In genomic region chr18:76982038-76982437, GRCh38 we compare ENCODE assay signal across 26 cellular contexts.
DNase-seq lines count a peak whose midpoint lies in the region; ATAC-seq, FAIRE-seq and TF ChIP-seq lines count a peak whose summit lies in the region.
"Had no signal": no experiment of that assay in that cellular context is flagged by ENCODE, and none has a peak within 500 bp of the region (broad histone marks: within the 10 kb centered on the region; RNA-seq: fewer than 3 reads in every experiment).

No MANE protein-coding gene starts in this region.

- no peaks in the 10 kb centered on the region for H3F3A ChIP-seq in OCI-LY1 (ENCODE audit: insufficient read depth, low read length)

- H2AFZ ChIP-seq in OCI-LY1 (ENCODE audit: low read length): no peak overlapping the region
- no peak overlapping the region for H2AFZ ChIP-seq in HepG2 (ENCODE audit: low read length)

- H3K9ac ChIP-seq in BLaER1 (no peak overlapping the region), OCI-LY1 (ENCODE audit: low read length) (peak overlapping the region; percentile 82; the same call in 1 of the 2 replicates), duodenal mucosa (ENCODE audit: low read depth in 1 of 2, low read length in 2 of 2) (no peak overlapping the region), HepG2 (ENCODE audit: insufficient read depth, low read depth, low read length) (no peak overlapping the region)

- no peaks in the 10 kb centered on the region for H3K9me3 Mint-ChIP-seq in osteocyte (ENCODE audit: unreplicated experiment)
- no peaks in the 10 kb centered on the region for H3K9me3 Mint-ChIP-seq in progenitor cell of endocrine pancreas (ENCODE audit: low read depth)
- no peaks in the 10 kb centered on the region for H3K9me3 Mint-ChIP-seq in naive thymus-derived CD4-positive, alpha-beta T cell
- H3K9me3 Mint-ChIP-seq: activated naive CD8-positive, alpha-beta T cell treated with anti-CD3 and anti-CD28 coated beads, Interleukin-2, amount 50 U/mL, for 24 hours; HFFc6 had no signal

- H3K36me3 Mint-ChIP-seq in osteocyte (ENCODE audit: unreplicated experiment): peaks cover 13% of the 10 kb centered on the region
- peaks cover 12% of the 10 kb centered on the region for H3K36me3 Mint-ChIP-seq in progenitor cell of endocrine pancreas (ENCODE audit: insufficient read depth)
- no peaks in the 10 kb centered on the region for H3K36me3 Mint-ChIP-seq in naive thymus-derived CD4-positive, alpha-beta T cell

- 0 out of 2 replicates have a peak, but pooled peaks cover 3% of the 10 kb centered on the region for H3K36me3 ChIP-seq in BLaER1
- H3K36me3 ChIP-seq in OCI-LY1 (ENCODE audit: insufficient read depth, low read length): peaks cover 44% of the 10 kb centered on the region
- H3K36me3 ChIP-seq in duodenal mucosa (ENCODE audit: control insufficient read depth in 1 of 2, insufficient read depth in 2 of 2, low read length in 2 of 2): no peaks in the 10 kb centered on the region
- H3K36me3 ChIP-seq in HepG2 (replicated peaks in 1 of 2; ENCODE audit: control insufficient read depth in 1 of 2, insufficient read depth in 2 of 2, low read length in 2 of 2): no peaks in the 10 kb centered on the region
- H3K36me3 ChIP-seq in naive thymus-derived CD4-positive, alpha-beta T cell (ENCODE audit: control insufficient read depth in 2 of 3, insufficient read depth in 3 of 3, low read length in 3 of 3): no peaks in the 10 kb centered on the region
- H3K36me3 ChIP-seq: esophagus squamous epithelium, gastrocnemius medialis, lower lobe of right lung, right atrium auricular region had no signal

- H3K27me3 ChIP-seq in BLaER1 (no peaks in the 10 kb centered on the region), OCI-LY1 (ENCODE audit: insufficient read depth, low read length) (no peaks in the 10 kb centered on the region), duodenal mucosa (ENCODE audit: control insufficient read depth in 1 of 2, insufficient read depth in 2 of 2, low read length in 2 of 2) (no peaks in the 10 kb centered on the region), HepG2 (ENCODE audit: control insufficient read depth in 1 of 2, insufficient read depth in 2 of 2, low read length in 2 of 2) (no peaks in the 10 kb centered on the region)
- no peaks in the 10 kb centered on the region for H3K27me3 ChIP-seq in naive thymus-derived CD4-positive, alpha-beta T cell (ENCODE audit: control insufficient read depth in 2 of 2, insufficient read depth in 2 of 2, low read length in 2 of 2)
- H3K27me3 ChIP-seq: esophagus squamous epithelium, gastrocnemius medialis, right atrium auricular region had no signal

- FAIRE-seq in HepG2 (lab: Jason Lieb, UNC): no peak
- FAIRE-seq: HTR-8/SVneo, islet of Langerhans, urothelium cell line had no signal

- H3K4me3 ChIP-seq in BLaER1: no peak overlapping the region
- peak overlapping the region; percentile 71 for H3K4me3 ChIP-seq in OCI-LY1 (ENCODE audit: low read depth, low read length, poor library complexity, severe bottlenecking)
- peak overlapping the region; percentile 12 to 26 for H3K4me3 ChIP-seq in duodenal mucosa (ENCODE audit: low read depth in 1 of 2, low read length in 2 of 2)
- no peak overlapping the region for H3K4me3 ChIP-seq in HepG2 (replicated peaks in 1 of 3; ENCODE audit: insufficient read depth in 1 of 3, low read depth in 2 of 3, low read length in 3 of 3)
- no peak overlapping the region for H3K4me3 ChIP-seq in naive thymus-derived CD4-positive, alpha-beta T cell (ENCODE audit: low read length)
- H3K4me3 ChIP-seq: esophagus squamous epithelium, gastrocnemius medialis, lower lobe of right lung, right atrium auricular region had no signal

- H3K9me3 ChIP-seq in BLaER1 (no peaks in the 10 kb centered on the region), OCI-LY1 (ENCODE audit: low read length) (no peaks in the 10 kb centered on the region), duodenal mucosa (ENCODE audit: control insufficient read depth in 1 of 2, low read length in 2 of 2) (no peaks in the 10 kb centered on the region), HepG2 (ENCODE audit: low read length) (no peaks in the 10 kb centered on the region)
- no peaks in the 10 kb centered on the region for H3K9me3 ChIP-seq in naive thymus-derived CD4-positive, alpha-beta T cell (ENCODE audit: control insufficient read depth in 2 of 3, low read length in 3 of 3)
- H3K9me3 ChIP-seq: esophagus squamous epithelium, gastrocnemius medialis, lower lobe of right lung, right atrium auricular region had no signal

- in situ Hi-C loops in HepG2 (cut with HindIII; ENCODE audit: extremely low pct_ligation_motif_present, low pct_unique_long_range_greater_than_20kb): loop anchor here (10.0 kb wide), 1 partner anchor 177 kb away; no protein-coding TSS in a partner anchor

- H3K27me3 Mint-ChIP-seq in osteocyte (ENCODE audit: unreplicated experiment): no peaks in the 10 kb centered on the region
- H3K27me3 Mint-ChIP-seq in progenitor cell of endocrine pancreas: no peaks in the 10 kb centered on the region
- H3K27me3 Mint-ChIP-seq in naive thymus-derived CD4-positive, alpha-beta T cell: no peaks in the 10 kb centered on the region
- H3K27me3 Mint-ChIP-seq: activated naive CD8-positive, alpha-beta T cell treated with anti-CD3 and anti-CD28 coated beads, Interleukin-2, amount 50 U/mL, for 24 hours had no signal

- TF ChIP-seq EP300 in HepG2 (IDR thresholded peaks at IDR 0.05; ENCODE audit: low read depth in 2 of 2, low read length in 2 of 2) (no peak), HepG2 (CRISPR knock-in tag; IDR thresholded peaks at IDR 0.05; ENCODE audit: borderline replicate concordance) (no peak)

- no peaks in the 10 kb centered on the region for H4K20me1 ChIP-seq in BLaER1
- no peaks in the 10 kb centered on the region for H4K20me1 ChIP-seq in OCI-LY1 (ENCODE audit: insufficient read depth, low read length)
- H4K20me1 ChIP-seq in HepG2 (ENCODE audit: insufficient read depth, low read length): no peaks in the 10 kb centered on the region

- no TSS peak for BruUV-seq in HepG2 (replicated peaks; lab: Mats Ljungman, UMichigan)

- no peak overlapping the region for H3K4me3 Mint-ChIP-seq in osteocyte (ENCODE audit: unreplicated experiment)
- no peak overlapping the region for H3K4me3 Mint-ChIP-seq in progenitor cell of endocrine pancreas (ENCODE audit: low read depth)
- no peak overlapping the region for H3K4me3 Mint-ChIP-seq in naive thymus-derived CD4-positive, alpha-beta T cell
- H3K4me3 Mint-ChIP-seq: activated naive CD8-positive, alpha-beta T cell treated with anti-CD3 and anti-CD28 coated beads, Interleukin-2, amount 50 U/mL, for 24 hours; HFFc6 had no signal

- peaks cover 4% of the 10 kb centered on the region for H3K4me1 Mint-ChIP-seq in osteocyte (ENCODE audit: unreplicated experiment)
- H3K4me1 Mint-ChIP-seq in progenitor cell of endocrine pancreas (ENCODE audit: low read depth): peaks cover 6% of the 10 kb centered on the region
- H3K4me1 Mint-ChIP-seq in naive thymus-derived CD4-positive, alpha-beta T cell: peaks cover 0 to 8% (median 6%) of the 10 kb centered on the region in 7 donors

- H3K27ac Mint-ChIP-seq in osteocyte (ENCODE audit: unreplicated experiment): no peak overlapping the region
- H3K27ac Mint-ChIP-seq in progenitor cell of endocrine pancreas: no peak overlapping the region
- H3K27ac Mint-ChIP-seq in naive thymus-derived CD4-positive, alpha-beta T cell: peak overlapping the region in 1 of 9 donors; percentile 12
- H3K27ac Mint-ChIP-seq: activated naive CD8-positive, alpha-beta T cell treated with anti-CD3 and anti-CD28 coated beads, Interleukin-2, amount 50 U/mL, for 24 hours; HFFc6 had no signal

- no peak for ATAC-seq in HepG2
- no peak for ATAC-seq in naive thymus-derived CD4-positive, alpha-beta T cell
- ATAC-seq in HG03378 (IDR thresholded peaks at IDR 0.05; ENCODE audit: unreplicated experiment): no peak
- ATAC-seq: activated naive CD8-positive, alpha-beta T cell treated with anti-CD3 and anti-CD28 coated beads, Interleukin-2, amount 50 U/mL, for 24 hours; gastrocnemius medialis; lower lobe of right lung had no signal

- peak overlapping the region; percentile 49; the same call in 1 of the 2 replicates for H3K4me2 ChIP-seq in BLaER1
- H3K4me2 ChIP-seq in OCI-LY1 (ENCODE audit: low read length): peak overlapping the region; percentile 84
- no peak overlapping the region for H3K4me2 ChIP-seq in HepG2 (ENCODE audit: low read depth, low read length)

- no peaks in the 10 kb centered on the region for H3K9me2 ChIP-seq in OCI-LY1 (ENCODE audit: low read depth, low read length)

- POLR2A ChIA-PET in HepG2 (lab: Yijun Ruan, JAX): no interaction called here
- POLR2A ChIA-PET in naive thymus-derived CD4-positive, alpha-beta T cell (lab: Charles Lee): interaction anchor here (1.7 to 2.1 kb wide), 2 partner anchors 160 to 228 kb away, joined by 4 to 6 read pairs; partner anchors contain the start of gene ZNF236

- TF ChIP-seq CTCF in OCI-LY1 (IDR thresholded peaks at IDR 0.05; ENCODE audit: low read length): no peak
- no peak for TF ChIP-seq CTCF in osteocyte (IDR thresholded peaks at IDR 0.05)
- TF ChIP-seq CTCF in progenitor cell of endocrine pancreas (IDR thresholded peaks at IDR 0.05; ENCODE audit: unreplicated experiment): no peak
- TF ChIP-seq CTCF in HepG2 (CRISPR knock-in tag; IDR thresholded peaks at IDR 0.05): no peak

- CTCF ChIA-PET in HepG2 (lab: Yijun Ruan, JAX; ENCODE audit: low intra/inter-chr PET ratio, low total read pairs): interaction anchor here (1.7 to 1.9 kb wide), 2 partner anchors 60 to 180 kb away, joined by 4 to 7 read pairs; no protein-coding TSS in a partner anchor
- CTCF ChIA-PET in naive thymus-derived CD4-positive, alpha-beta T cell (lab: Charles Lee): interaction anchor here (0.9 to 2.3 kb wide), 9 partner anchors 11 to 229 kb away, joined by 3 to 18 read pairs (median 6); no protein-coding TSS in a partner anchor

- 71% methylated on average over 5 of the region's 5 CpGs for WGBS in HepG2 (ENCODE audit: low lambda C conversion rate)

- H3K4me1 ChIP-seq in BLaER1 (peaks cover 41% of the 10 kb centered on the region), OCI-LY1 (ENCODE audit: insufficient read depth, low read length, severe bottlenecking) (peaks cover 68% of the 10 kb centered on the region), duodenal mucosa (ENCODE audit: control insufficient read depth in 1 of 2, insufficient read depth in 2 of 2, low read length in 2 of 2) (peaks cover 32 to 41% of the 10 kb centered on the region in 2 donors), HepG2 (ENCODE audit: insufficient read depth, low read length) (peaks cover 30% of the 10 kb centered on the region)
- peaks cover 0 to 7% of the 10 kb centered on the region in 2 donors for H3K4me1 ChIP-seq in naive thymus-derived CD4-positive, alpha-beta T cell (ENCODE audit: control insufficient read depth in 2 of 2, insufficient read depth in 2 of 2, low read length in 2 of 2)
- H3K4me1 ChIP-seq: lower lobe of right lung had no signal

- no peak for TF ChIP-seq RAD21 in HepG2 (CRISPR knock-in tag; IDR thresholded peaks at IDR 0.05)

- intact Hi-C loops in HepG2 (cut with micrococcal nuclease; ENCODE audit: unreplicated experiment): no loop called here
- intact Hi-C loops in naive thymus-derived CD4-positive, alpha-beta T cell (cut with micrococcal nuclease): loop anchor here in 1 of 2 donors (2.0 to 5.0 kb wide), 3 partner anchors 19 to 670 kb away; no protein-coding TSS in a partner anchor

- no peak for TF ChIP-seq POLR2A in HepG2 (IDR thresholded peaks at IDR 0.05; ENCODE audit: insufficient read depth in 1 of 2, low read depth in 2 of 2, low read length in 2 of 2)

- H3K27ac ChIP-seq in BLaER1: no peak overlapping the region
- peak overlapping the region; percentile 100 for H3K27ac ChIP-seq in OCI-LY1 (ENCODE audit: low read depth, low read length, poor library complexity, severe bottlenecking)
- H3K27ac ChIP-seq in duodenal mucosa (ENCODE audit: low read depth, low read length): no peak overlapping the region
- no peak overlapping the region for H3K27ac ChIP-seq in HepG2 (ENCODE audit: extremely low read length, insufficient read depth, low read length)
- no peak overlapping the region for H3K27ac ChIP-seq in naive thymus-derived CD4-positive, alpha-beta T cell (ENCODE audit: low read depth, low read length)
- H3K27ac ChIP-seq: esophagus squamous epithelium, gastrocnemius medialis, lower lobe of right lung, right atrium auricular region had no signal

- DNase-seq in osteocyte (ENCODE audit: extremely low spot score, unreplicated experiment) (peak; percentile 27), progenitor cell of endocrine pancreas (ENCODE audit: low spot score, unreplicated experiment) (no peak), HepG2 (ENCODE audit: low spot score) (no peak)
- DNase-seq in naive thymus-derived CD4-positive, alpha-beta T cell: no peak
- DNase-seq: activated CD4-positive, alpha-beta T cell treated with anti-CD3 and anti-CD28 coated beads for 4 hours; activated gamma-delta T cell; activated naive CD8-positive, alpha-beta T cell treated with anti-CD3 and anti-CD28 coated beads, Interleukin-2, amount 50 U/mL, for 24 hours; esophagus squamous epithelium; gastrocnemius medialis; HFFc6; lower lobe of right lung; NCI-H1092; NCI-H187 treated with DMSO at 0.1 percent for 48 hours; NCI-H748 treated with DMSO at 0.1 percent for 48 hours; occipital lobe; OCI-M1; SHP77 treated with DMSO at 0.1 percent for 48 hours; stimulated activated CD4-positive, alpha-beta T cell treated with anti-CD3 and anti-CD28 coated beads, Interleukin-4, amount 100 ng/mL, for 24 hours had no signal

- H3K79me2 ChIP-seq in OCI-LY1 (ENCODE audit: insufficient read depth, low read length): no peaks in the 10 kb centered on the region
- H3K79me2 ChIP-seq in HepG2 (ENCODE audit: insufficient read depth, low read length): no peaks in the 10 kb centered on the region

Comparison
In these comparisons a context has a peak if more than half of its experiments do, and no peak if none do; other contexts are left out.
1. H3K4me3 ChIP-seq: peak in OCI-LY1 (single experiment) and duodenal mucosa (2 of 2); none in BLaER1 (single experiment), HepG2 (0 of 3) and naive thymus-derived CD4-positive, alpha-beta T cell (single experiment).